ENCODE assay signal across 9 cellular contexts in genomic region chr15:51137024-51137423, GRCh38. TPM values are rescaled to one million over a fixed set of nuclear protein-coding genes. Genes with fewer than 3 reads are reported as not detected.
"Had no signal": no experiment of that assay in that cellular context is flagged by ENCODE, and none has a peak within 500 bp of the region (broad histone marks: within the 10 kb centered on the region; RNA-seq: fewer than 3 reads in every experiment).

No MANE protein-coding gene starts in this region.

- H3K4me2 ChIP-seq: GM23338 had no signal

- H2AFZ ChIP-seq: GM23338 had no signal

- FAIRE-seq: H1, H54, K562 had no signal

- H3K4me3 ChIP-seq: GM23338, K562 had no signal

- H3K27ac ChIP-seq: HL-60 had no signal

- DNase-seq: H9, HCEC 1CT, IMR-90, KG1 had no signal

- ATAC-seq: GM23338, K562 had no signal

RNA-seq across cellular contexts. Expression of gene TNFAIP8L3, which starts 42.3 kb away (rescaled TPM):
- total RNA-seq: K562 had no signal
